ENCODE assay signal across 8 cellular contexts in genomic region chr19:55674841-55675660, GRCh38. TPM values are rescaled to one million over a fixed set of nuclear protein-coding genes. Genes with fewer than 3 reads are reported as not detected.
A peak's percentile ranks its signal among the peaks of the same experiment; 100 is the strongest.
DNase-seq lines count a peak whose midpoint lies in the region; ATAC-seq, FAIRE-seq and TF ChIP-seq lines count a peak whose summit lies in the region.

EPN1 (plus strand) TSS chr19:55675226; CDS start chr19:55678628, 3,402 bp downstream.

- H3K79me2 ChIP-seq in mammary epithelial cell (ENCODE audit: insufficient read depth, low read length) = peaks cover 95% of the 10 kb centered on the region

- peak within 1 kb of the TSS; percentile 66 for H3K4me3 ChIP-seq in AG04449 (ENCODE audit: low read depth, low read length)
- H3K4me3 ChIP-seq in WI38 (ENCODE audit: low read depth, low read length) = peak within 1 kb of the TSS; percentile 94
- H3K4me3 ChIP-seq in mammary epithelial cell (replicated peaks in 1 of 3; ENCODE audit: insufficient read depth in 1 of 3, low read depth in 2 of 3, low read length in 3 of 3) = peak within 1 kb of the TSS; percentile 77 to 87 (median 78)
- H3K4me3 ChIP-seq in small intestine (ENCODE audit: low read depth in 1 of 2, low read length in 2 of 2) = peak within 1 kb of the TSS; percentile 79 to 98

- in situ Hi-C loops in mammary epithelial cell (cut with MboI; ENCODE audit: low sequenced_read_pairs in 2 of 2) = loop anchor here in 1 of 2 donors (25.0 kb wide), 2 partner anchors 563 to 1213 kb away; partner anchors contain the start of genes CDC42EP5, LENG9 and PPP1R12C

- ATAC-seq in GM18909 (IDR thresholded peaks at IDR 0.05; ENCODE audit: poor library complexity, unreplicated experiment) = peak; percentile 67
- peak; percentile 59 for ATAC-seq in HG03159 (IDR thresholded peaks at IDR 0.05; ENCODE audit: unreplicated experiment)

- no peak for TF ChIP-seq CTCF in AG04449 (IDR thresholded peaks at IDR 0.05; ENCODE audit: insufficient read depth, low read length, missing control alignments)
- TF ChIP-seq CTCF in WI38 (IDR thresholded peaks at IDR 0.05; ENCODE audit: low read depth, low read length) = no peak
- TF ChIP-seq CTCF in mammary epithelial cell (conservative IDR thresholded peaks at IDR 0.05 in 1 of 2, IDR thresholded peaks at IDR 0.05 in 1 of 2; ENCODE audit: extremely low read depth in 1 of 2, insufficient read depth in 1 of 2, low read depth in 1 of 2, low read length in 2 of 2) = no peak

- intact Hi-C loops in mammary epithelial cell (cut with micrococcal nuclease) = loop anchor here (1.0 kb wide), 1 partner anchor 34 kb away; the partner anchor contains the start of gene ZNF580

- H3K9me3 ChIP-seq in mammary epithelial cell (replicated peaks; ENCODE audit: insufficient read depth, low read length) (no peaks in the 10 kb centered on the region), small intestine (ENCODE audit: control insufficient read depth, low read depth) (no peaks in the 10 kb centered on the region)

- no peak for FAIRE-seq in small intestine (lab: Jason Lieb, UNC)

- H3K4me1 ChIP-seq in mammary epithelial cell (ENCODE audit: insufficient read depth, low read length) (peaks cover 31% of the 10 kb centered on the region), small intestine (ENCODE audit: control insufficient read depth in 2 of 2, insufficient read depth in 1 of 2, low read depth in 1 of 2, low read length in 1 of 2) (peaks cover 6 to 11% of the 10 kb centered on the region in 2 donors)

- H3K36me3 ChIP-seq in mammary epithelial cell (ENCODE audit: insufficient read depth, low read length) (peaks cover 7% of the 10 kb centered on the region), small intestine (ENCODE audit: control insufficient read depth in 2 of 2, insufficient read depth in 2 of 2, low read length in 2 of 2) (peaks cover 15 to 19% of the 10 kb centered on the region in 2 donors)

- peak within 1 kb of the TSS; percentile 87 for H3K4me2 ChIP-seq in mammary epithelial cell (ENCODE audit: insufficient read depth, low read depth, low read length)

- DNase-seq in AG04449 (ENCODE audit: low read depth, low spot score) = peak; percentile 59
- DNase-seq in NCI-H2227 treated with DMSO at 0.1 percent for 48 hours (lab: John Stamatoyannopoulos, UW) = peak; percentile 100
- DNase-seq in mammary epithelial cell = peak; percentile 95
- DNase-seq in iPS-NIHi11 (ENCODE audit: low spot score) = peak; percentile 98
- DNase-seq in small intestine = peak; percentile 96

- POLR2A ChIA-PET in AG04449 (lab: Yijun Ruan, JAX) = no interaction called here

- H2AFZ ChIP-seq in mammary epithelial cell (ENCODE audit: low read depth, low read length) = peak within 1 kb of the TSS; percentile 67

- 3% methylated on average over 11 of the region's 101 CpGs for WGBS in mammary epithelial cell (ENCODE audit: low coverage, missing lambda C conversion rate)
- WGBS in small intestine, 3 donors = 0 to 1% (median 1%) methylated on average over 54 to 101 of the region's 101 CpGs

- H3K27ac ChIP-seq in mammary epithelial cell (ENCODE audit: insufficient read depth, low read depth, low read length) = peak within 1 kb of the TSS; percentile 69
- peak within 1 kb of the TSS; percentile 92 for H3K27ac ChIP-seq in small intestine (ENCODE audit: low read depth in 1 of 2, low read length in 1 of 2)

- H3K27me3 ChIP-seq in mammary epithelial cell (ENCODE audit: insufficient read depth, low read length) (no peaks in the 10 kb centered on the region), small intestine (ENCODE audit: control insufficient read depth in 2 of 2, insufficient read depth in 2 of 2, low read length in 2 of 2) (no peaks in the 10 kb centered on the region)

- BruUV-seq in mammary epithelial cell (replicated peaks; lab: Mats Ljungman, UMichigan) = no TSS peak

- peaks cover 7% of the 10 kb centered on the region for H4K20me1 ChIP-seq in mammary epithelial cell (ENCODE audit: insufficient read depth, low read length)

- CTCF ChIA-PET in AG04449 (lab: Yijun Ruan, JAX) (no interaction called here), mammary epithelial cell (lab: Charles Lee; ENCODE audit: low non-redundant PET) (interaction anchor here (0.6 kb wide), 1 partner anchor 21 kb away, joined by 3 read pairs; no protein-coding TSS in a partner anchor)

- H3K9ac ChIP-seq in mammary epithelial cell (ENCODE audit: insufficient read depth, low read length) = peak within 1 kb of the TSS; percentile 86

- dilution Hi-C loops in mammary epithelial cell (cut with HindIII; ENCODE audit: low sequenced_read_pairs) = no loop called here

RNA-seq across cellular contexts. Expression of gene EPN1, which starts in this region (rescaled TPM):
- 100 to 1,000 TPM in 1 of 2 donors, 10 to 100 TPM in 1; 47.0 to 135 TPM for total RNA-seq in mammary epithelial cell
- polyA plus RNA-seq in mammary epithelial cell (83.2 TPM), small intestine (100 to 1,000 TPM; 161 to 193 (median 175) TPM)
- 19.4 TPM for polyA minus RNA-seq in mammary epithelial cell

Comparison
In these comparisons a context has a peak if more than half of its experiments do, and no peak if none do; other contexts are left out.
1. Peak in every context shown above with its lines: DNase-seq, ATAC-seq, H3K4me3 ChIP-seq and H3K27ac ChIP-seq.